In the genomic region with DNA sequence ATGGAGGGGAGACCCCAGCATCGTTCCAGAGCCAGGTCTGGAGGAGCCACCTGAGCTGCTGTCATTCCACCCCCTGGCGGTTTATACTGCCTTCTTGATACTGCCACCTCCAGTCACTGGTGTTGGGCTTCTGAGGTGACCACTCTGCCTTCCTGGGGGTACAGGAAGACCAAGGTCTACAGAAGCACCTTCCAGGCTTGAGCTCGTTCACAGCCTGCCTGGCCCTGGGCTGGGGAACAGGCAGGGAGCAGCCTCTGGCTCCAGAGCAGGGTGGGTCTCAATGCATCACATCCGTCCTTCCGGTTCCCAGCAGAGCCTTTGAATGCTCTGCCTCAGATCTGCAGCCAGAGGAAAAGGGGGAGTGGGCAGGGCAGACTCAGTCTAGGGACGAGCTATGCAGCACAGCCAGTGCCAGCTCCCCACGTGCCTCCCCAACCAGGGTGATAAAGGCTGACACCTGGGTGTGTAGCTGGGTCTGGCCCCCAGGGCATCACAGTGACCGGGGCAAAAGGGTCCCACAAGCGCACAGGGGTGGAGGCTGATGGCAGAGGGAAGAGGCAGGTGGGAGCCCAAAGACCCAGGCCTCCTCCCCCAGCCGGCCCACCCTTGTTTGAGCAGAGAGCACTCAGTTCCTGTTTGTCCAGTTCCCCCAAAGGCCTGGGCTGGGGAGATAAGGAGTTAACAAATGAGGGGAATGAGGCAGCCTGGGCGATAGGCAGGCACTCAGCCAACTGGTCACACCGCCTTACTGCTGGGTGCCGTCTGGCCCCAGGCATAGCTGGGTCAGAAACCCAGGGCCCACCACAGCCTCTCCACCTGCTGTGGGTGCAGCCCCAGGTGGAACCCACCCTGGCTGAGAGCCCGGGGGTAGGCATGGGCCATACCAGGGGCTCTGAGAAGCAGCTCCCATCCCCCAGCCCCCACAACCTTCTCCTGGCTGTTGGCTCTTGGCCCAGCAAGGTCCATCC, we compare ENCODE assay signal across 2 cellular contexts.
A peak's percentile ranks its signal among the peaks of the same experiment; 100 is the strongest.
TF ChIP-seq lines count a peak whose summit lies in the region.

No MANE protein-coding gene starts in this region.

TF ChIP-seq in endothelial cell of umbilical vein, 7 proteins besides CTCF, POLR2A, EP300 and RAD21:
- TF ChIP-seq EZH2 (IDR thresholded peaks at IDR 0.05; ENCODE audit: borderline replicate concordance, low read depth, low read length, severe bottlenecking) (no peak), FOS (IDR thresholded peaks at IDR 0.05; ENCODE audit: borderline replicate concordance, insufficient read depth, low read length) (peak; percentile 48), POLR2AphosphoS5 (IDR thresholded peaks at IDR 0.05; ENCODE audit: insufficient read depth, low read depth, low read length) (peak; percentile 32), GATA2 (IDR thresholded peaks at IDR 0.05; ENCODE audit: insufficient read depth, insufficient read length, low read depth, low read length) (peak; percentile 84), JUN (IDR thresholded peaks at IDR 0.05; ENCODE audit: borderline replicate concordance, insufficient read depth, insufficient read length, low read depth) (no peak), MAX (IDR thresholded peaks at IDR 0.05; ENCODE audit: insufficient read depth, insufficient read length) (peak; percentile 6), MYC (IDR thresholded peaks at IDR 0.05; ENCODE audit: low read depth, low read length) (no peak)

TF ChIP-seq in GM23338, 12 proteins besides CTCF, POLR2A, EP300 and RAD21:
- TF ChIP-seq EZH2 (IDR thresholded peaks at IDR 0.05; ENCODE audit: low read depth, unreplicated experiment), result no peak
- TF ChIP-seq JUNB (IDR thresholded peaks at IDR 0.05; ENCODE audit: unreplicated experiment), result no peak
- TF ChIP-seq REST (IDR thresholded peaks at IDR 0.05; ENCODE audit: unreplicated experiment), result no peak
- no peak for TF ChIP-seq CREB1 (CRISPR knock-in tag; IDR thresholded peaks at IDR 0.05; ENCODE audit: low read depth)
- TF ChIP-seq ZNF331 (CRISPR knock-in tag; IDR thresholded peaks at IDR 0.05; ENCODE audit: low read depth), result no peak
- TF ChIP-seq, protein P1, sequence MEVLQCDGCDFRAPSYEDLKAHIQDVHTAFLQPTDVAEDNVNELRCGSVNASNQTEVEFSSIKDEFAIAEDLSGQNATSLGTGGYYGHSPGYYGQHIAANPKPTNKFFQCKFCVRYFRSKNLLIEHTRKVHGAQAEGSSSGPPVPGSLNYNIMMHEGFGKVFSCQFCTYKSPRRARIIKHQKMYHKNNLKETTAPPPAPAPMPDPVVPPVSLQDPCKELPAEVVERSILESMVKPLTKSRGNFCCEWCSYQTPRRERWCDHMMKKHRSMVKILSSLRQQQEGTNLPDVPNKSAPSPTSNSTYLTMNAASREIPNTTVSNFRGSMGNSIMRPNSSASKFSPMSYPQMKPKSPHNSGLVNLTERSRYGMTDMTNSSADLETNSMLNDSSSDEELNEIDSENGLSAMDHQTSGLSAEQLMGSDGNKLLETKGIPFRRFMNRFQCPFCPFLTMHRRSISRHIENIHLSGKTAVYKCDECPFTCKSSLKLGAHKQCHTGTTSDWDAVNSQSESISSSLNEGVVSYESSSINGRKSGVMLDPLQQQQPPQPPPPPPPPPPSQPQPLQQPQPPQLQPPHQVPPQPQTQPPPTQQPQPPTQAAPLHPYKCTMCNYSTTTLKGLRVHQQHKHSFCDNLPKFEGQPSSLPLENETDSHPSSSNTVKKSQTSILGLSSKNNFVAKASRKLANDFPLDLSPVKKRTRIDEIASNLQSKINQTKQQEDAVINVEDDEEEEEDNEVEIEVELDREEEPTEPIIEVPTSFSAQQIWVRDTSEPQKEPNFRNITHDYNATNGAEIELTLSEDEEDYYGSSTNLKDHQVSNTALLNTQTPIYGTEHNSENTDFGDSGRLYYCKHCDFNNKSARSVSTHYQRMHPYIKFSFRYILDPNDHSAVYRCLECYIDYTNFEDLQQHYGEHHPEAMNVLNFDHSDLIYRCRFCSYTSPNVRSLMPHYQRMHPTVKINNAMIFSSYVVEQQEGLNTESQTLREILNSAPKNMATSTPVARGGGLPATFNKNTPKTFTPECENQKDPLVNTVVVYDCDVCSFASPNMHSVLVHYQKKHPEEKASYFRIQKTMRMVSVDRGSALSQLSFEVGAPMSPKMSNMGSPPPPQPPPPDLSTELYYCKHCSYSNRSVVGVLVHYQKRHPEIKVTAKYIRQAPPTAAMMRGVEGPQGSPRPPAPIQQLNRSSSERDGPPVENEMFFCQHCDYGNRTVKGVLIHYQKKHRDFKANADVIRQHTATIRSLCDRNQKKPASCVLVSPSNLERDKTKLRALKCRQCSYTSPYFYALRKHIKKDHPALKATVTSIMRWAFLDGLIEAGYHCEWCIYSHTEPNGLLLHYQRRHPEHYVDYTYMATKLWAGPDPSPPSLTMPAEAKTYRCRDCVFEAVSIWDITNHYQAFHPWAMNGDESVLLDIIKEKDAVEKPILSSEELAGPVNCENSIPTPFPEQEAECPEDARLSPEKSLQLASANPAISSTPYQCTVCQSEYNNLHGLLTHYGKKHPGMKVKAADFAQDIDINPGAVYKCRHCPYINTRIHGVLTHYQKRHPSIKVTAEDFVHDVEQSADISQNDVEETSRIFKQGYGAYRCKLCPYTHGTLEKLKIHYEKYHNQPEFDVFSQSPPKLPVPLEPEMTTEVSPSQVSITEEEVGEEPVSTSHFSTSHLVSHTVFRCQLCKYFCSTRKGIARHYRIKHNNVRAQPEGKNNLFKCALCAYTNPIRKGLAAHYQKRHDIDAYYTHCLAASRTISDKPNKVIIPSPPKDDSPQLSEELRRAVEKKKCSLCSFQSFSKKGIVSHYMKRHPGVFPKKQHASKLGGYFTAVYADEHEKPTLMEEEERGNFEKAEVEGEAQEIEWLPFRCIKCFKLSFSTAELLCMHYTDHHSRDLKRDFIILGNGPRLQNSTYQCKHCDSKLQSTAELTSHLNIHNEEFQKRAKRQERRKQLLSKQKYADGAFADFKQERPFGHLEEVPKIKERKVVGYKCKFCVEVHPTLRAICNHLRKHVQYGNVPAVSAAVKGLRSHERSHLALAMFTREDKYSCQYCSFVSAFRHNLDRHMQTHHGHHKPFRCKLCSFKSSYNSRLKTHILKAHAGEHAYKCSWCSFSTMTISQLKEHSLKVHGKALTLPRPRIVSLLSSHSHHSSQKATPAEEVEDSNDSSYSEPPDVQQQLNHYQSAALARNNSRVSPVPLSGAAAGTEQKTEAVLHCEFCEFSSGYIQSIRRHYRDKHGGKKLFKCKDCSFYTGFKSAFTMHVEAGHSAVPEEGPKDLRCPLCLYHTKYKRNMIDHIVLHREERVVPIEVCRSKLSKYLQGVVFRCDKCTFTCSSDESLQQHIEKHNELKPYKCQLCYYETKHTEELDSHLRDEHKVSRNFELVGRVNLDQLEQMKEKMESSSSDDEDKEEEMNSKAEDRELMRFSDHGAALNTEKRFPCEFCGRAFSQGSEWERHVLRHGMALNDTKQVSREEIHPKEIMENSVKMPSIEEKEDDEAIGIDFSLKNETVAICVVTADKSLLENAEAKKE (CRISPR knock-in tag; IDR thresholded peaks at IDR 0.05), result no peak
- TF ChIP-seq ZNF114 (CRISPR knock-in tag; IDR thresholded peaks at IDR 0.05), result no peak
- no peak for TF ChIP-seq EZH2phosphoT487 (IDR thresholded peaks at IDR 0.05; ENCODE audit: unreplicated experiment)
- no peak for TF ChIP-seq STAT1 (IDR thresholded peaks at IDR 0.05; ENCODE audit: unreplicated experiment)
- TF ChIP-seq POLR2AphosphoS5 (IDR thresholded peaks at IDR 0.05; ENCODE audit: low read depth), result no peak
- TF ChIP-seq NANOG (IDR thresholded peaks at IDR 0.05; ENCODE audit: borderline replicate concordance), result no peak
- TF ChIP-seq ETS1 (IDR thresholded peaks at IDR 0.05), result no peak
TF ChIP-seq in GM23338: peak in this region for 0.
